In the genomic region with DNA sequence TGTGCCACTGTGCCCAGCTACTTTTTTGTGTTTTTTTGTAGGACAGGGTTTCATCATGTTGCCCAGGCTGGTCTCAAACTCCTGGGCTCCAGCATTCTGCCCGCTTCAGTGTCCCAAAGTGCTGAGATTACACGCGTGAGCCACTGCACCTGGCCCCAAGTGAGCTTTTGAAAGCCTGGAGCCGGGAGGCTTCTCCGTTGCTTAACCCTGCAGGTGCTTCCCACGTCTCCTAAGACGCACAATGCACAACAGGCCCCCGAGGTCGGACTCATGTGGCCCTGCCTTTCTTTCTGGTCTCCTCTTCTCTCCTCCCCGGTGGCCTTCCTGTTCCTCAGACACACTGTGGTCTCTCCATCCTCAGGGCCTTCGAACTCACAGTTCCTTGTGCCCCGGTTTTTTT, we compare ENCODE assay signal across 23 cellular contexts. TPM values are rescaled to one million over a fixed set of nuclear protein-coding genes. Genes with fewer than 3 reads are reported as not detected.
"Had no signal": no experiment of that assay in that cellular context is flagged by ENCODE, and none has a peak within 500 bp of the region (broad histone marks: within the 10 kb centered on the region; RNA-seq: fewer than 3 reads in every experiment).

No MANE protein-coding gene starts in this region.

- H2AFZ ChIP-seq: hepatocyte had no signal

- H3K27ac ChIP-seq: colonic mucosa, hepatocyte, left ventricle myocardium inferior, lower lobe of right lung, neutrophil, sigmoid colon, skin epidermis, tibial artery, upper lobe of left lung had no signal

- H3K4me1 ChIP-seq: colonic mucosa, left ventricle myocardium inferior, lower lobe of right lung, sigmoid colon, tibial artery, upper lobe of left lung had no signal

- H3K27me3 ChIP-seq: colonic mucosa, hepatocyte, neutrophil, sigmoid colon, tibial artery, upper lobe of left lung had no signal

- H3K27ac Mint-ChIP-seq: memory B cell; natural killer cell treated with Interleukin-12 subunit alpha and Interleukin-12 subunit beta and Interleukin-15 and Interleukin-18, amount 100 ng/mL, for 72 hours; stimulated activated naive CD8-positive, alpha-beta T cell treated with anti-CD3 and anti-CD28 coated beads, Interleukin-15, Interleukin-2, amounts not matched to agents 100 ng/mL and 50 ng/mL, for 24 hours had no signal

- H3K4me2 ChIP-seq: hepatocyte had no signal

- H3K9me3 ChIP-seq: colonic mucosa, left ventricle myocardium inferior, lower lobe of right lung, neutrophil, sigmoid colon, tibial artery, upper lobe of left lung had no signal

- H3K27me3 Mint-ChIP-seq: memory B cell; natural killer cell treated with Interleukin-12 subunit alpha and Interleukin-12 subunit beta and Interleukin-15 and Interleukin-18, amount 100 ng/mL, for 72 hours; stimulated activated naive CD8-positive, alpha-beta T cell treated with anti-CD3 and anti-CD28 coated beads, Interleukin-15, Interleukin-2, amounts not matched to agents 100 ng/mL and 50 ng/mL, for 24 hours had no signal

- DNase-seq: colonic mucosa; dermis blood vessel endothelial cell; foreskin melanocyte; head of caudate nucleus; kidney; left cardiac atrium; left ventricle myocardium inferior; lower lobe of right lung; midbrain; sigmoid colon; stimulated activated CD4-positive, alpha-beta T cell treated with anti-CD3 and anti-CD28 coated beads, Interleukin-2, amount 100 ng/mL, for 24 hours; tibial artery had no signal

- ATAC-seq: left cardiac atrium; lower lobe of right lung; natural killer cell treated with Interleukin-12 subunit alpha and Interleukin-12 subunit beta and Interleukin-15 and Interleukin-18, amount 100 ng/mL, for 72 hours had no signal

- H3K4me3 ChIP-seq: colonic mucosa, hepatocyte, left ventricle myocardium inferior, lower lobe of right lung, sigmoid colon, skin epidermis, tibial artery, upper lobe of left lung had no signal

- H3K9me3 Mint-ChIP-seq: memory B cell; natural killer cell treated with Interleukin-12 subunit alpha and Interleukin-12 subunit beta and Interleukin-15 and Interleukin-18, amount 100 ng/mL, for 72 hours; stimulated activated naive CD8-positive, alpha-beta T cell treated with anti-CD3 and anti-CD28 coated beads, Interleukin-15, Interleukin-2, amounts not matched to agents 100 ng/mL and 50 ng/mL, for 24 hours had no signal

- H3K79me2 ChIP-seq: hepatocyte had no signal

- H3K4me3 Mint-ChIP-seq: memory B cell; natural killer cell treated with Interleukin-12 subunit alpha and Interleukin-12 subunit beta and Interleukin-15 and Interleukin-18, amount 100 ng/mL, for 72 hours; stimulated activated naive CD8-positive, alpha-beta T cell treated with anti-CD3 and anti-CD28 coated beads, Interleukin-15, Interleukin-2, amounts not matched to agents 100 ng/mL and 50 ng/mL, for 24 hours had no signal

RNA-seq across cellular contexts. Expression of a gene that starts 19.2 kb away (rescaled TPM):
- total RNA-seq: cerebellum, dermis blood vessel endothelial cell, endothelial cell of umbilical vein, hepatocyte, left ventricle myocardium inferior, osteoblast, pulmonary artery endothelial cell, sigmoid colon had no signal

RNA-seq across cellular contexts. Expression of a gene that starts 34.3 kb away (rescaled TPM):
- total RNA-seq: dermis blood vessel endothelial cell had no signal
